8 cellular contexts compared by ENCODE assay signal in the genomic region with DNA sequence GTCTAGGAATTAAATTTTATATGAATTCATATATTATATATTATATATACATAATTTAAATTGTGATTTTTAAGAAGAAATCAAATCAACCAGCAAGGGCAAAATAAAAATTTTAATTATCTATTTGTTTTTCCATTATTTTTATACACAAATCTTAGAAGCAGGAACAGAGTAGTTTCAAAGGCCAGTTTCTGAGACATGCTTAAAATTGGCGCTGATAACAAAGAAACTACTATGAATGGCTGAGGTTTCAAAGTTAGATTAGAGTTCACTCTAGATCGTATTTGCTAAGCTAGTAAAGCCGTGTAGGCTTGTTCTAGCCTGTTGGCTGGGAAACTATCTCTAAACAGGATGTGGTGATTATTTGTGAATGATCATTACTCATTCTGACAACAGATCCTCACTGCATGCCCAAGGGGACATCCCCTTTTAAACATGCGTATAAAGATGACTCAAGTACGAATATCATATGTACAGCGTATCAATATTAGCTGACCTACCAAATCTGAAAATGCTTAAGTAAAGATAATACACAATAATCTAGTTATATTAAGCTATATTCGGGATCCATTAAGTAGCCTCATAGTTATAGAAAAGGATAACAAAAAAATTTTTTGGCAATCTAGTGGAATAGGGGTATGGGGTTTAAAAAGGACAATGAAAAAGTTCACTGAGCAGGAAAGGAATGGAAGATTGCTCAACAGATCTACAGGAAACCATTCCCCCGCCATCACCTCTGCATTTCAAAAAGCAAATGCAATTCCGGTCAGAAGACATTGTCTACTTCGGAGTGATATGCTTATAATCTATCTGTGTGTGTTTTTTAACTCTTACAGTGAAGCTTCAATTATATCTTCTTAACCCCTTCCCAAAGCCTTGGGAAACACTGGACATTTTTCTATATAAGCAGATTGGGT.
DNase-seq lines count a peak whose midpoint lies in the region; ATAC-seq and TF ChIP-seq lines count a peak whose summit lies in the region.

No MANE protein-coding gene starts in this region.

- H3K4me3 Mint-ChIP-seq in activated CD8-positive, alpha-beta T cell treated with anti-CD3 and anti-CD28 coated beads, Interleukin-2, amount 10 ng/mL, durations not matched to agents 7 days and 5 days = no peak overlapping the region
- H3K4me3 Mint-ChIP-seq in progenitor cell of endocrine pancreas (ENCODE audit: low read depth) = no peak overlapping the region

- H3K4me1 ChIP-seq in lower lobe of right lung = no peaks in the 10 kb centered on the region

- H3K27me3 ChIP-seq in GM06990 (replicated peaks; ENCODE audit: control insufficient read depth, insufficient read depth, low read length) (no peaks in the 10 kb centered on the region), lower lobe of right lung (ENCODE audit: low read depth) (no peaks in the 10 kb centered on the region)

- no peaks in the 10 kb centered on the region for H3K36me3 ChIP-seq in GM06990 (ENCODE audit: control insufficient read depth, insufficient read depth, low read length)
- no peaks in the 10 kb centered on the region for H3K36me3 ChIP-seq in lower lobe of right lung

- H3K27ac Mint-ChIP-seq in activated CD8-positive, alpha-beta T cell treated with anti-CD3 and anti-CD28 coated beads, Interleukin-2, amount 10 ng/mL, durations not matched to agents 7 days and 5 days = no peak overlapping the region
- no peak overlapping the region for H3K27ac Mint-ChIP-seq in progenitor cell of endocrine pancreas

- intact Hi-C loops in lower lobe of right lung (cut with DNase I) = no loop called here

- CTCF ChIA-PET in activated CD8-positive, alpha-beta T cell treated with anti-CD3 and anti-CD28 coated beads, Interleukin-2, amount 10 ng/mL, durations not matched to agents 7 days and 5 days (lab: Charles Lee) = interaction anchor here (1.4 kb wide), 1 partner anchor 72 kb away, joined by 4 read pairs; no protein-coding TSS in a partner anchor

- no peak overlapping the region for H3K27ac ChIP-seq in lower lobe of right lung

- POLR2A ChIA-PET in activated CD8-positive, alpha-beta T cell treated with anti-CD3 and anti-CD28 coated beads, Interleukin-2, amount 10 ng/mL, durations not matched to agents 7 days and 5 days (lab: Charles Lee) = interaction anchor here (0.5 kb wide), 1 partner anchor 1432 kb away, joined by 3 read pairs; no protein-coding TSS in a partner anchor

- no peak overlapping the region for H3K4me3 ChIP-seq in GM06990 (replicated peaks; ENCODE audit: low read depth, low read length)
- no peak overlapping the region for H3K4me3 ChIP-seq in lower lobe of right lung

- no peaks in the 10 kb centered on the region for H3K9me3 Mint-ChIP-seq in activated CD8-positive, alpha-beta T cell treated with anti-CD3 and anti-CD28 coated beads, Interleukin-2, amount 10 ng/mL, durations not matched to agents 7 days and 5 days (ENCODE audit: insufficient read depth)
- H3K9me3 Mint-ChIP-seq in progenitor cell of endocrine pancreas (ENCODE audit: low read depth) = peaks cover 16% of the 10 kb centered on the region

- H3K36me3 Mint-ChIP-seq in activated CD8-positive, alpha-beta T cell treated with anti-CD3 and anti-CD28 coated beads, Interleukin-2, amount 10 ng/mL, durations not matched to agents 7 days and 5 days (ENCODE audit: low read depth) = peaks cover 6% of the 10 kb centered on the region
- H3K36me3 Mint-ChIP-seq in progenitor cell of endocrine pancreas (ENCODE audit: insufficient read depth) = peaks cover 8% of the 10 kb centered on the region

- H3K9me3 ChIP-seq in lower lobe of right lung = no peaks in the 10 kb centered on the region

- ATAC-seq in GM19452 (IDR thresholded peaks at IDR 0.05; ENCODE audit: unreplicated experiment) = peak; percentile 91
- ATAC-seq in HG03565 (IDR thresholded peaks at IDR 0.05; ENCODE audit: unreplicated experiment) = peak; percentile 96
- peak; percentile 89 for ATAC-seq in activated CD8-positive, alpha-beta T cell treated with anti-CD3 and anti-CD28 coated beads, Interleukin-2, amount 10 ng/mL, durations not matched to agents 7 days and 5 days
- ATAC-seq in lower lobe of right lung = peak; percentile 48 to 57

- H3K27me3 Mint-ChIP-seq in activated CD8-positive, alpha-beta T cell treated with anti-CD3 and anti-CD28 coated beads, Interleukin-2, amount 10 ng/mL, durations not matched to agents 7 days and 5 days (ENCODE audit: low read depth) = no peaks in the 10 kb centered on the region
- H3K27me3 Mint-ChIP-seq in progenitor cell of endocrine pancreas = no peaks in the 10 kb centered on the region

- H3K4me1 Mint-ChIP-seq in activated CD8-positive, alpha-beta T cell treated with anti-CD3 and anti-CD28 coated beads, Interleukin-2, amount 10 ng/mL, durations not matched to agents 7 days and 5 days (ENCODE audit: low read depth) = peaks cover 35% of the 10 kb centered on the region
- H3K4me1 Mint-ChIP-seq in progenitor cell of endocrine pancreas (ENCODE audit: low read depth) = peaks cover 11% of the 10 kb centered on the region

- DNase-seq in GM06990 (ENCODE audit: extremely low read depth, insufficient read length) (peak; percentile 66), lower lobe of right lung (no peak), mesenteric fat pad (ENCODE audit: low spot score) (no peak), progenitor cell of endocrine pancreas (ENCODE audit: low spot score, unreplicated experiment) (no peak), NCI-H446 (lab: John Stamatoyannopoulos, UW) (no peak)
- DNase-seq in activated CD8-positive, alpha-beta T cell treated with anti-CD3 and anti-CD28 coated beads, Interleukin-2, amount 10 ng/mL, durations not matched to agents 7 days and 5 days = peak; percentile 58

- TF ChIP-seq CTCF in GM06990 (IDR thresholded peaks at IDR 0.05; ENCODE audit: insufficient read depth, low read length, poor library complexity, severe bottlenecking) = no peak
- no peak for TF ChIP-seq CTCF in lower lobe of right lung (IDR thresholded peaks at IDR 0.05)
- no peak for TF ChIP-seq CTCF in progenitor cell of endocrine pancreas (IDR thresholded peaks at IDR 0.05; ENCODE audit: unreplicated experiment)

Comparison
In these comparisons a context has a peak if more than half of its experiments do, and no peak if none do; other contexts are left out.
1. DNase-seq: peak in GM06990 (single experiment) and activated CD8-positive, alpha-beta T cell treated with anti-CD3 and anti-CD28 coated beads, Interleukin-2, amount 10 ng/mL, durations not matched to agents 7 days and 5 days (single experiment); none in lower lobe of right lung (single experiment), mesenteric fat pad (single experiment), progenitor cell of endocrine pancreas (single experiment) and NCI-H446 (0 of 2).
2. Peak in every context shown above with its lines, with median percentiles within 50 percentile points of each other: ATAC-seq.